6 cellular contexts compared by ENCODE assay signal in genomic region chr17:4988168-4988567, GRCh38. TPM values are rescaled to one million over a fixed set of nuclear protein-coding genes. Genes with fewer than 3 reads are reported as not detected.
DNase-seq lines count a peak whose midpoint lies in the region; ATAC-seq and TF ChIP-seq lines count a peak whose summit lies in the region.

No MANE protein-coding gene starts in this region.

- DNase-seq in MM.1S (no peak), endothelial cell (ENCODE audit: low spot score) (no peak), SHP77 treated with DMSO at 0.1 percent for 48 hours (lab: John Stamatoyannopoulos, UW) (no peak), Ammon's horn (ENCODE audit: low spot score) (no peak)

- H4K20me1 ChIP-seq in MM.1S (ENCODE audit: insufficient read depth, low read length): no peaks in the 10 kb centered on the region

- peaks cover 27% of the 10 kb centered on the region for H3K4me1 Mint-ChIP-seq in endothelial cell (ENCODE audit: unreplicated experiment)

- H3K27me3 ChIP-seq in MM.1S (replicated peaks; ENCODE audit: insufficient read depth, low read length): no peaks in the 10 kb centered on the region
- no peaks in the 10 kb centered on the region for H3K27me3 ChIP-seq in skeletal muscle tissue (ENCODE audit: control insufficient read depth in 3 of 3, insufficient read depth in 3 of 3, low read length in 3 of 3)

- no peak overlapping the region for H3K27ac Mint-ChIP-seq in endothelial cell (ENCODE audit: unreplicated experiment)

- H2AFZ ChIP-seq in MM.1S (ENCODE audit: low read length): peak overlapping the region; percentile 96

- peaks cover 18% of the 10 kb centered on the region for H3K27me3 Mint-ChIP-seq in endothelial cell (ENCODE audit: unreplicated experiment)

- H3F3A ChIP-seq in MM.1S (ENCODE audit: insufficient read depth, low read length): 0 out of 2 replicates have a peak, but pooled peaks cover 5% of the 10 kb centered on the region

- peak overlapping the region; percentile 98 for H3K4me2 ChIP-seq in MM.1S (ENCODE audit: low read depth, low read length)

- H3K4me3 ChIP-seq in MM.1S (ENCODE audit: low read length) (peak overlapping the region; percentile 92), skeletal muscle tissue (ENCODE audit: low read length in 3 of 3) (peak overlapping the region; percentile 79 to 89 (median 87))

- peak overlapping the region; percentile 83; the same call in 1 of the 2 replicates for H3K9ac ChIP-seq in MM.1S (ENCODE audit: low read length)
- peak overlapping the region; percentile 93 to 97 (median 94) for H3K9ac ChIP-seq in skeletal muscle tissue (ENCODE audit: low read depth in 1 of 3, low read length in 3 of 3)

- H3K9me3 Mint-ChIP-seq in endothelial cell (ENCODE audit: unreplicated experiment): no peaks in the 10 kb centered on the region

- no peak for ATAC-seq in HG03565 (IDR thresholded peaks at IDR 0.05; ENCODE audit: unreplicated experiment)

- H3K9me3 ChIP-seq in MM.1S (replicated peaks; ENCODE audit: insufficient read depth, low read length) (no peaks in the 10 kb centered on the region), skeletal muscle tissue (ENCODE audit: control insufficient read depth in 3 of 3, low read length in 3 of 3) (no peaks in the 10 kb centered on the region)

- H3K36me3 ChIP-seq in MM.1S (replicated peaks; ENCODE audit: insufficient read depth, low read length): no peaks in the 10 kb centered on the region
- H3K36me3 ChIP-seq in skeletal muscle tissue (ENCODE audit: control insufficient read depth in 3 of 3, insufficient read depth in 3 of 3, low read length in 3 of 3): peaks cover 3 to 15% (median 6%) of the 10 kb centered on the region in 3 donors

- H3K9me2 ChIP-seq in MM.1S (replicated peaks; ENCODE audit: insufficient read depth, low read length): no peaks in the 10 kb centered on the region

- peaks cover 14% of the 10 kb centered on the region; the same call in 1 of the 2 replicates for H3K79me2 ChIP-seq in MM.1S (ENCODE audit: low read length)

- H3K4me1 ChIP-seq in MM.1S (ENCODE audit: low read length) (peaks cover 16% of the 10 kb centered on the region; the same call in 1 of the 2 replicates), skeletal muscle tissue (ENCODE audit: control insufficient read depth in 3 of 3, insufficient read depth in 3 of 3, low read length in 3 of 3) (peaks cover 25 to 32% (median 29%) of the 10 kb centered on the region in 3 donors)

- peaks cover 16% of the 10 kb centered on the region for H3K36me3 Mint-ChIP-seq in endothelial cell (ENCODE audit: low read depth, unreplicated experiment)

- H3K27ac ChIP-seq in MM.1S (ENCODE audit: low read length): 0 out of 2 replicates have a peak overlapping the region, but pooled peaks have one; percentile 41
- H3K27ac ChIP-seq in skeletal muscle tissue (ENCODE audit: low read depth, low read length): peak overlapping the region; percentile 96

- H3K4me3 Mint-ChIP-seq in endothelial cell (ENCODE audit: unreplicated experiment): peak overlapping the region; percentile 85

- TF ChIP-seq CTCF in MM.1S (IDR thresholded peaks at IDR 0.05; ENCODE audit: low read length) (no peak), endothelial cell (IDR thresholded peaks at IDR 0.05; ENCODE audit: unreplicated experiment) (no peak)

RNA-seq across cellular contexts. Expression of gene CAMTA2, which starts 0.7 kb away (rescaled TPM):
- total RNA-seq in endothelial cell (ENCODE audit: unreplicated experiment) (42.3 TPM), skeletal muscle tissue (4.7 TPM)

RNA-seq across cellular contexts. Expression of gene INCA1, which starts 9.2 kb away (rescaled TPM):
- total RNA-seq in endothelial cell (ENCODE audit: unreplicated experiment): 2.2 TPM
- not detected for total RNA-seq in skeletal muscle tissue

RNA-seq across cellular contexts. Expression of gene KIF1C, which starts 9.6 kb away (rescaled TPM):
- total RNA-seq in endothelial cell (ENCODE audit: unreplicated experiment) (127 TPM), skeletal muscle tissue (47.5 TPM)

RNA-seq across cellular contexts. Expression of gene SPAG7, which starts 20.6 kb away (rescaled TPM):
- total RNA-seq in endothelial cell (ENCODE audit: unreplicated experiment): 67.3 TPM
- 51.7 TPM for total RNA-seq in skeletal muscle tissue

RNA-seq across cellular contexts. Expression of gene ENO3, which starts 37.2 kb away (rescaled TPM):
- total RNA-seq in endothelial cell (ENCODE audit: unreplicated experiment): 7.3 TPM
- 2,880 TPM for total RNA-seq in skeletal muscle tissue
